In the genomic region with DNA sequence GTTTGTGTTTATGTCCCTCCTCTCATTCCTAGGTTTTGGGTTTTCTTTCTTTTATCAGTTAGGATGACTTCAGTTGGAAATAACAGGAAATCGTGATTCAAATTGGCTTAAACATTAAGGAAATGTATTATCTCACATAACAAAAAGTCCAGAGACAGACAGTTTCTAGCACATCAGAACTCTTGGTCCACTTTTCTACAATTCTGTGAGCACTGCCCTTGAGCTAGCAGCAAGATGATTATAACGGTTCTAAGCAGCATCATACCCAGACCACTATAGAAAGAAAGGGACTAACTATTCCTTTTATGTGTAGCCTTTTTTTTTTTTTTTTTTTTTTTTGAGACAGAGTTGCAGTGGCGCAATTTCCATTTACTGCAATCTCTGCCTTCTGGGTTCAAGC, we compare ENCODE assay signal across 10 cellular contexts. TPM values are rescaled to one million over a fixed set of nuclear protein-coding genes. Genes with fewer than 3 reads are reported as not detected.
"Had no signal": no experiment of that assay in that cellular context is flagged by ENCODE, and none has a peak within 500 bp of the region (broad histone marks: within the 10 kb centered on the region; RNA-seq: fewer than 3 reads in every experiment).

No MANE protein-coding gene starts in this region.

- H3K4me3 Mint-ChIP-seq: HFFc6, IgD-negative memory B cell had no signal

- ATAC-seq: HCT116 had no signal

- H3K9ac ChIP-seq: KMS-11 had no signal

- H3K4me1 ChIP-seq: HAP-1 had no signal

- H3K36me3 Mint-ChIP-seq: IgD-negative memory B cell had no signal

- H3K36me3 ChIP-seq: HAP-1 had no signal

- H3K27me3 Mint-ChIP-seq: IgD-negative memory B cell had no signal

- DNase-seq: GOT3, H7, HFFc6, KBM-7 had no signal

- H3K4me2 ChIP-seq: KMS-11 had no signal

- H3K27ac ChIP-seq: KMS-11 had no signal

- H3K4me3 ChIP-seq: HAP-1 had no signal

- H3K27ac Mint-ChIP-seq: HFFc6 had no signal

- H3K9me3 ChIP-seq: HAP-1 had no signal

RNA-seq across cellular contexts. Expression of gene FCGR2B, which starts 18.9 kb away (rescaled TPM):
- total RNA-seq: H4, H7, HFFc6, HT-29 had no signal

RNA-seq across cellular contexts. Expression of gene FCRLA, which starts 25.1 kb away (rescaled TPM):
- total RNA-seq: H4, H7, HT-29 had no signal

RNA-seq across cellular contexts. Expression of gene FCGR3B, which starts 50.9 kb away (rescaled TPM):
- total RNA-seq: H4, H7, HFFc6, HT-29 had no signal
